In genomic region chr1:235253219-235253640, GRCh38 we compare ENCODE assay signal across 9 cellular contexts.
DNase-seq lines count a peak whose midpoint lies in the region; ATAC-seq and TF ChIP-seq lines count a peak whose summit lies in the region.
"Had no signal": no experiment of that assay in that cellular context is flagged by ENCODE, and none has a peak within 500 bp of the region (broad histone marks: within the 10 kb centered on the region; RNA-seq: fewer than 3 reads in every experiment).

No MANE protein-coding gene starts in this region.

- no peak overlapping the region for H3K27ac Mint-ChIP-seq in activated CD8-positive, alpha-beta T cell treated with anti-CD3 and anti-CD28 coated beads, Interleukin-2, amount 10 ng/mL, durations not matched to agents 7 days and 5 days
- H3K27ac Mint-ChIP-seq in naive B cell, result peak overlapping the region in 1 of 6 donors; percentile 61
- H3K27ac Mint-ChIP-seq in stimulated activated naive B cell treated with anti-CD40 and anti-IgM and Interleukin-4, amounts not matched to agents 10 μg/mL and 1 μg/mL and 100 μg/mL, for 72 hours, result no peak overlapping the region
- H3K27ac Mint-ChIP-seq: stimulated activated naive CD8-positive, alpha-beta T cell treated with anti-CD3 and anti-CD28 coated beads, Interleukin-15, Interleukin-2, amounts not matched to agents 100 ng/mL and 50 ng/mL, for 24 hours had no signal

- peak; percentile 99 for TF ChIP-seq CTCF in 22Rv1 (IDR thresholded peaks at IDR 0.05)
- peak; percentile 70 for TF ChIP-seq CTCF in GM13976 (IDR thresholded peaks at IDR 0.05; ENCODE audit: borderline replicate concordance, control extremely low read depth, extremely low read depth, insufficient read depth, missing control alignments)

- ATAC-seq in HG03520 (IDR thresholded peaks at IDR 0.05; ENCODE audit: unreplicated experiment) (peak; percentile 75), naive B cell (ENCODE audit: low read depth in 2 of 2) (peak; percentile 87 to 94)
- ATAC-seq in activated CD8-positive, alpha-beta T cell treated with anti-CD3 and anti-CD28 coated beads, Interleukin-2, amount 10 ng/mL, durations not matched to agents 7 days and 5 days, result peak; percentile 97
- peak; percentile 95 for ATAC-seq in stimulated activated naive B cell treated with anti-CD40 and anti-IgM and Interleukin-4, amounts not matched to agents 10 μg/mL and 1 μg/mL and 100 μg/mL, for 72 hours (replicated peaks)

- POLR2A ChIA-PET in activated CD8-positive, alpha-beta T cell treated with anti-CD3 and anti-CD28 coated beads, Interleukin-2, amount 10 ng/mL, durations not matched to agents 7 days and 5 days (lab: Charles Lee), result interaction anchor here (0.5 kb wide), 1 partner anchor 22 kb away, joined by 3 read pairs; no protein-coding TSS in a partner anchor

- CTCF ChIA-PET in activated CD8-positive, alpha-beta T cell treated with anti-CD3 and anti-CD28 coated beads, Interleukin-2, amount 10 ng/mL, durations not matched to agents 7 days and 5 days (lab: Charles Lee), result interaction anchor here (0.6 to 3.5 kb wide), 14 partner anchors 10 to 250 kb away, joined by 3 to 35 read pairs (median 4); no protein-coding TSS in a partner anchor

- H3K4me1 Mint-ChIP-seq in activated CD8-positive, alpha-beta T cell treated with anti-CD3 and anti-CD28 coated beads, Interleukin-2, amount 10 ng/mL, durations not matched to agents 7 days and 5 days (ENCODE audit: low read depth), result peaks cover 22% of the 10 kb centered on the region
- H3K4me1 Mint-ChIP-seq in naive B cell, result peaks cover 0 to 26% (median 2%) of the 10 kb centered on the region in 3 donors
- peaks cover 2 to 7% of the 10 kb centered on the region in 2 donors for H3K4me1 Mint-ChIP-seq in stimulated activated naive B cell treated with anti-CD40 and anti-IgM and Interleukin-4, amounts not matched to agents 10 μg/mL and 1 μg/mL and 100 μg/mL, for 72 hours

- H3K4me3 Mint-ChIP-seq in activated CD8-positive, alpha-beta T cell treated with anti-CD3 and anti-CD28 coated beads, Interleukin-2, amount 10 ng/mL, durations not matched to agents 7 days and 5 days, result no peak overlapping the region
- no peak overlapping the region for H3K4me3 Mint-ChIP-seq in naive B cell
- no peak overlapping the region for H3K4me3 Mint-ChIP-seq in stimulated activated naive B cell treated with anti-CD40 and anti-IgM and Interleukin-4, amounts not matched to agents 10 μg/mL and 1 μg/mL and 100 μg/mL, for 72 hours
- H3K4me3 Mint-ChIP-seq: stimulated activated naive CD8-positive, alpha-beta T cell treated with anti-CD3 and anti-CD28 coated beads, Interleukin-15, Interleukin-2, amounts not matched to agents 100 ng/mL and 50 ng/mL, for 24 hours had no signal

- H3K27ac ChIP-seq in 22Rv1, result no peak overlapping the region

- in situ Hi-C loops in GM13976 (cut with MboI; ENCODE audit: low sequenced_read_pairs, unreplicated experiment), result no loop called here

- H3K36me3 Mint-ChIP-seq in activated CD8-positive, alpha-beta T cell treated with anti-CD3 and anti-CD28 coated beads, Interleukin-2, amount 10 ng/mL, durations not matched to agents 7 days and 5 days (ENCODE audit: low read depth), result peaks cover 26% of the 10 kb centered on the region
- no peaks in the 10 kb centered on the region for H3K36me3 Mint-ChIP-seq in naive B cell
- peaks cover 11 to 15% of the 10 kb centered on the region in 2 donors for H3K36me3 Mint-ChIP-seq in stimulated activated naive B cell treated with anti-CD40 and anti-IgM and Interleukin-4, amounts not matched to agents 10 μg/mL and 1 μg/mL and 100 μg/mL, for 72 hours

- peak; percentile 43 for DNase-seq in GM13976 (ENCODE audit: low spot score)
- peak; percentile 69 for DNase-seq in NCI-H82 treated with DMSO at 0.1 percent for 48 hours (lab: John Stamatoyannopoulos, UW; ENCODE audit: unreplicated experiment)
- peak; percentile 71 for DNase-seq in activated CD8-positive, alpha-beta T cell treated with anti-CD3 and anti-CD28 coated beads, Interleukin-2, amount 10 ng/mL, durations not matched to agents 7 days and 5 days
- peak; percentile 32 for DNase-seq in epidermal melanocyte (ENCODE audit: insufficient read length, low spot score)
- peak; percentile 47 for DNase-seq in naive B cell
- peak; percentile 28 for DNase-seq in stimulated activated naive B cell treated with anti-CD40 and anti-IgM and Interleukin-4, amounts not matched to agents 10 μg/mL and 1 μg/mL and 100 μg/mL, for 72 hours

- H3K27me3 Mint-ChIP-seq in activated CD8-positive, alpha-beta T cell treated with anti-CD3 and anti-CD28 coated beads, Interleukin-2, amount 10 ng/mL, durations not matched to agents 7 days and 5 days (ENCODE audit: low read depth), result no peaks in the 10 kb centered on the region
- H3K27me3 Mint-ChIP-seq in naive B cell, result no peaks in the 10 kb centered on the region
- no peaks in the 10 kb centered on the region for H3K27me3 Mint-ChIP-seq in stimulated activated naive B cell treated with anti-CD40 and anti-IgM and Interleukin-4, amounts not matched to agents 10 μg/mL and 1 μg/mL and 100 μg/mL, for 72 hours
- H3K27me3 Mint-ChIP-seq: stimulated activated naive CD8-positive, alpha-beta T cell treated with anti-CD3 and anti-CD28 coated beads, Interleukin-15, Interleukin-2, amounts not matched to agents 100 ng/mL and 50 ng/mL, for 24 hours had no signal

- no peaks in the 10 kb centered on the region for H3K9me3 Mint-ChIP-seq in activated CD8-positive, alpha-beta T cell treated with anti-CD3 and anti-CD28 coated beads, Interleukin-2, amount 10 ng/mL, durations not matched to agents 7 days and 5 days (ENCODE audit: insufficient read depth)
- H3K9me3 Mint-ChIP-seq in naive B cell, result no peaks in the 10 kb centered on the region
- H3K9me3 Mint-ChIP-seq in stimulated activated naive B cell treated with anti-CD40 and anti-IgM and Interleukin-4, amounts not matched to agents 10 μg/mL and 1 μg/mL and 100 μg/mL, for 72 hours, result no peaks in the 10 kb centered on the region
- H3K9me3 Mint-ChIP-seq: stimulated activated naive CD8-positive, alpha-beta T cell treated with anti-CD3 and anti-CD28 coated beads, Interleukin-15, Interleukin-2, amounts not matched to agents 100 ng/mL and 50 ng/mL, for 24 hours had no signal
